13 cellular contexts compared by ENCODE assay signal in the genomic region with DNA sequence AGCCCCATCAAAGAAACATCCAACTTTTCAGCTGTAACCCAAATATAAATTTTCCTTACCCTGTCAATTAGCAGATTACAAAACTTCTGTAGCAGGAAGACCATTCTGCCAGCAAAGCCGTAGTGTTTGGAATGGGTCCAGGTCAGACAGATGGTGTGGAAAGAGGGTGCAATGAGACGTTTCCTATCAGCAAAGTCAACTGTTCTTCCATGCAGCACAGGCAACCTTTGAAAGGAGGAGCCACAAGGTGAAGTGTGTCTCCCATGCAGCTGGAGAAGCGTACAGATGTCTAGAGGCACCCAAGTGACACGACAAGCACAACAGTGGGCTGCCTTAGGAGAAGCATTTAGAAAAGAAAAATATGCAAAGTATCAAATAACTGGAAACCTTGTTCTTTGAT.
DNase-seq lines count a peak whose midpoint lies in the region; ATAC-seq and TF ChIP-seq lines count a peak whose summit lies in the region.
"Had no signal": no experiment of that assay in that cellular context is flagged by ENCODE, and none has a peak within 500 bp of the region (broad histone marks: within the 10 kb centered on the region; RNA-seq: fewer than 3 reads in every experiment).

No MANE protein-coding gene starts in this region.

- no peak for TF ChIP-seq EP300 in stomach (IDR thresholded peaks at IDR 0.05)

- peak; percentile 32 for DNase-seq in left cardiac atrium
- no peak for DNase-seq in Right ventricle myocardium inferior (ENCODE audit: missing footprints)
- peak; percentile 90 for DNase-seq in NCI-H446 treated with DMSO at 0.1 percent for 48 hours (lab: John Stamatoyannopoulos, UW)
- DNase-seq in dermis microvascular lymphatic vessel endothelial cell (ENCODE audit: low read depth in 2 of 2) = peak; percentile 63 to 79
- no peak for DNase-seq in stimulated activated CD4-positive, alpha-beta T cell treated with anti-CD3 and anti-CD28 coated beads, Interleukin-4, amount 100 ng/mL, for 24 hours
- DNase-seq in iPS-NIHi11 (ENCODE audit: low spot score) = no peak
- DNase-seq in stomach = no peak
- DNase-seq: activated CD4-positive, alpha-beta T cell treated with anti-CD3 and anti-CD28 coated beads for 36 hours; activated naive CD4-positive, alpha-beta T cell treated with Interleukin-2 at 50 U/mL for 16 hours; effector CD8-positive, alpha-beta T cell; stimulated activated CD4-positive, alpha-beta T cell treated with anti-CD3 and anti-CD28 coated beads, Interleukin-15, amount 100 ng/mL, for 24 hours; stimulated activated naive CD4-positive, alpha-beta T cell treated with Interleukin-2 at 50 U/mL for 16 hours had no signal

- no peaks in the 10 kb centered on the region for H3K27me3 ChIP-seq in stomach

- no peak for TF ChIP-seq CTCF in stomach (IDR thresholded peaks at IDR 0.05)

- TF ChIP-seq POLR2A in stomach (IDR thresholded peaks at IDR 0.05) = no peak

- H3K4me1 ChIP-seq in stomach = peaks cover 0 to 5% (median 2%) of the 10 kb centered on the region in 4 donors

- no peak overlapping the region for H3K27ac ChIP-seq in stomach

- intact Hi-C loops in left cardiac atrium (cut with DNase I) = loop anchor here (10.0 kb wide), 2 partner anchors 153 to 463 kb away; no protein-coding TSS in a partner anchor
- intact Hi-C loops in Right ventricle myocardium inferior (cut with DNase I) = loop anchor here (5.0 to 10.0 kb wide), 2 partner anchors 161 to 463 kb away; no protein-coding TSS in a partner anchor
- intact Hi-C loops in stomach (cut with DNase I; ENCODE audit: low total_unique reads) = no loop called here

- no peak overlapping the region for H3K4me3 ChIP-seq in stomach

- ATAC-seq in left cardiac atrium (peak in 1 of 2 donors; percentile 23), Right ventricle myocardium inferior (no peak), GM21723 (IDR thresholded peaks at IDR 0.05; ENCODE audit: unreplicated experiment) (no peak)
- ATAC-seq: activated CD4-positive, alpha-beta T cell treated with anti-CD3 and anti-CD28 coated beads for 36 hours had no signal

- H3K9me3 ChIP-seq in stomach = no peaks in the 10 kb centered on the region

- no peaks in the 10 kb centered on the region for H3K36me3 ChIP-seq in stomach

- WGBS in stomach, 5 donors = 29 to 43% (median 36%) methylated on average over 4 of the region's 4 CpGs

Comparison
In these comparisons a context has a peak if more than half of its experiments do, and no peak if none do; other contexts are left out.
1. DNase-seq: peak in left cardiac atrium (single experiment), NCI-H446 treated with DMSO at 0.1 percent for 48 hours (single experiment) and dermis microvascular lymphatic vessel endothelial cell (2 of 2); none in Right ventricle myocardium inferior (single experiment), stimulated activated CD4-positive, alpha-beta T cell treated with anti-CD3 and anti-CD28 coated beads, Interleukin-4, amount 100 ng/mL, for 24 hours (single experiment), iPS-NIHi11 (single experiment) and stomach (single experiment).